In genomic region chr4:66235876-66236275, GRCh38 we compare ENCODE assay signal across 2 cellular contexts.
TF ChIP-seq lines count a peak whose summit lies in the region.

No MANE protein-coding gene starts in this region.

TF ChIP-seq in GM23338, 12 proteins besides CTCF, POLR2A, EP300 and RAD21:
- TF ChIP-seq ZNF462 (CRISPR knock-in tag; IDR thresholded peaks at IDR 0.05): no peak
- no peak for TF ChIP-seq ZNF114 (CRISPR knock-in tag; IDR thresholded peaks at IDR 0.05)
- TF ChIP-seq STAT1 (IDR thresholded peaks at IDR 0.05; ENCODE audit: unreplicated experiment): no peak
- TF ChIP-seq POLR2AphosphoS5 (IDR thresholded peaks at IDR 0.05; ENCODE audit: low read depth): no peak
- TF ChIP-seq JUNB (IDR thresholded peaks at IDR 0.05; ENCODE audit: unreplicated experiment): no peak
- no peak for TF ChIP-seq ZNF331 (CRISPR knock-in tag; IDR thresholded peaks at IDR 0.05; ENCODE audit: low read depth)
- TF ChIP-seq CREB1 (CRISPR knock-in tag; IDR thresholded peaks at IDR 0.05; ENCODE audit: low read depth): no peak
- TF ChIP-seq EZH2phosphoT487 (IDR thresholded peaks at IDR 0.05; ENCODE audit: unreplicated experiment): no peak
- TF ChIP-seq, protein P1, sequence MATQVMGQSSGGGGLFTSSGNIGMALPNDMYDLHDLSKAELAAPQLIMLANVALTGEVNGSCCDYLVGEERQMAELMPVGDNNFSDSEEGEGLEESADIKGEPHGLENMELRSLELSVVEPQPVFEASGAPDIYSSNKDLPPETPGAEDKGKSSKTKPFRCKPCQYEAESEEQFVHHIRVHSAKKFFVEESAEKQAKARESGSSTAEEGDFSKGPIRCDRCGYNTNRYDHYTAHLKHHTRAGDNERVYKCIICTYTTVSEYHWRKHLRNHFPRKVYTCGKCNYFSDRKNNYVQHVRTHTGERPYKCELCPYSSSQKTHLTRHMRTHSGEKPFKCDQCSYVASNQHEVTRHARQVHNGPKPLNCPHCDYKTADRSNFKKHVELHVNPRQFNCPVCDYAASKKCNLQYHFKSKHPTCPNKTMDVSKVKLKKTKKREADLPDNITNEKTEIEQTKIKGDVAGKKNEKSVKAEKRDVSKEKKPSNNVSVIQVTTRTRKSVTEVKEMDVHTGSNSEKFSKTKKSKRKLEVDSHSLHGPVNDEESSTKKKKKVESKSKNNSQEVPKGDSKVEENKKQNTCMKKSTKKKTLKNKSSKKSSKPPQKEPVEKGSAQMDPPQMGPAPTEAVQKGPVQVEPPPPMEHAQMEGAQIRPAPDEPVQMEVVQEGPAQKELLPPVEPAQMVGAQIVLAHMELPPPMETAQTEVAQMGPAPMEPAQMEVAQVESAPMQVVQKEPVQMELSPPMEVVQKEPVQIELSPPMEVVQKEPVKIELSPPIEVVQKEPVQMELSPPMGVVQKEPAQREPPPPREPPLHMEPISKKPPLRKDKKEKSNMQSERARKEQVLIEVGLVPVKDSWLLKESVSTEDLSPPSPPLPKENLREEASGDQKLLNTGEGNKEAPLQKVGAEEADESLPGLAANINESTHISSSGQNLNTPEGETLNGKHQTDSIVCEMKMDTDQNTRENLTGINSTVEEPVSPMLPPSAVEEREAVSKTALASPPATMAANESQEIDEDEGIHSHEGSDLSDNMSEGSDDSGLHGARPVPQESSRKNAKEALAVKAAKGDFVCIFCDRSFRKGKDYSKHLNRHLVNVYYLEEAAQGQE (IDR thresholded peaks at IDR 0.05; ENCODE audit: unreplicated experiment): no peak
- TF ChIP-seq ETS1 (IDR thresholded peaks at IDR 0.05): no peak
- no peak for TF ChIP-seq NANOG (IDR thresholded peaks at IDR 0.05; ENCODE audit: borderline replicate concordance)

TF ChIP-seq in H1, 55 proteins besides CTCF, POLR2A, EP300 and RAD21 (continued from another document):
- TF ChIP-seq CHD7 (IDR thresholded peaks at IDR 0.05; ENCODE audit: insufficient replicate concordance, low read length) (no peak), SP2 (IDR thresholded peaks at IDR 0.05; ENCODE audit: low read length) (no peak), FOSL1 (IDR thresholded peaks at IDR 0.05; ENCODE audit: insufficient read depth, low read depth, low read length) (no peak), EGR1 (IDR thresholded peaks at IDR 0.05; ENCODE audit: borderline replicate concordance, low read depth, low read length) (no peak), SUZ12 (IDR thresholded peaks at IDR 0.05; ENCODE audit: low read length) (no peak), E2F6 (IDR thresholded peaks at IDR 0.05) (no peak), POLR2AphosphoS5 (IDR thresholded peaks at IDR 0.05; ENCODE audit: low read depth, low read length) (no peak), CBX8 (IDR thresholded peaks at IDR 0.05; ENCODE audit: borderline replicate concordance, low read depth, low read length) (no peak), CREB1 (IDR thresholded peaks at IDR 0.05) (no peak), HDAC6 (IDR thresholded peaks at IDR 0.05; ENCODE audit: low read depth, low read length) (no peak), SAP30 (IDR thresholded peaks at IDR 0.05; ENCODE audit: insufficient read depth, insufficient replicate concordance, low read length) (no peak), ASH2L (IDR thresholded peaks at IDR 0.05; ENCODE audit: low read length) (no peak), YY1 (IDR thresholded peaks at IDR 0.05; ENCODE audit: low read depth, low read length) (no peak), ATF3 (IDR thresholded peaks at IDR 0.05; ENCODE audit: insufficient read depth, low read depth, low read length) (no peak), RXRA (IDR thresholded peaks at IDR 0.05; ENCODE audit: insufficient read depth, low read depth, low read length) (no peak), CTBP2 (IDR thresholded peaks at IDR 0.05; ENCODE audit: borderline replicate concordance, insufficient read depth, insufficient read length, low read length) (no peak)
- TF ChIP-seq, protein P2, sequence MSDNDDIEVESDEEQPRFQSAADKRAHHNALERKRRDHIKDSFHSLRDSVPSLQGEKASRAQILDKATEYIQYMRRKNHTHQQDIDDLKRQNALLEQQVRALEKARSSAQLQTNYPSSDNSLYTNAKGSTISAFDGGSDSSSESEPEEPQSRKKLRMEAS (IDR thresholded peaks at IDR 0.05): no peak
